Comparison of ENCODE assay signal across 28 cellular contexts in genomic region chr10:127047878-127048238, GRCh38.
"Had no signal": no experiment of that assay in that cellular context is flagged by ENCODE, and none has a peak within 500 bp of the region (broad histone marks: within the 10 kb centered on the region; RNA-seq: fewer than 3 reads in every experiment).

No MANE protein-coding gene starts in this region.

- H3K36me3 Mint-ChIP-seq: activated naive CD4-positive, alpha-beta T cell treated with anti-CD3 and anti-CD28 coated beads, Interleukin-2, amount 50 U/mL, for 24 hours; activated naive CD8-positive, alpha-beta T cell treated with anti-CD3 and anti-CD28 coated beads, Interleukin-2, amount 10 ng/mL, durations not matched to agents 7 days and 5 days; IgD-negative memory B cell had no signal

- H3K27ac Mint-ChIP-seq: activated CD4-positive, alpha-beta memory T cell treated with anti-CD3 and anti-CD28 coated beads, Interleukin-2, amount 10 ng/mL, durations not matched to agents 7 days and 5 days; activated CD4-positive, alpha-beta T cell treated with anti-CD3 and anti-CD28 coated beads for 36 hours; activated naive CD4-positive, alpha-beta T cell treated with anti-CD3 and anti-CD28 coated beads, Interleukin-2, amount 50 U/mL, for 24 hours; activated naive CD8-positive, alpha-beta T cell treated with anti-CD3 and anti-CD28 coated beads, Interleukin-2, amount 10 ng/mL, durations not matched to agents 7 days and 5 days; activated T-helper 2 cell treated with anti-CD3 and anti-CD28 coated beads, Interferon-gamma antibody, Interleukin-2, Interleukin-4, amounts not matched to agents 10 μg/mL and 5 μg/mL and 100 μg/mL, durations not matched to agents 14 hours and 24 hours and 36 hours; IgD-negative memory B cell; T-helper 1 cell treated with Interleukin-12 subunit alpha and Interleukin-12 subunit beta and Interleukin-4 antibody, amounts not matched to agents 30 μg/mL and 1 μg/mL, for 36 hours; T-helper 2 cell treated with Interferon-gamma antibody and Interleukin-4, amounts not matched to agents 5 μg/mL and 100 μg/mL, for 36 hours; WTC11 had no signal

- H3K36me3 ChIP-seq: cardiac muscle cell had no signal

- DNase-seq: activated CD4-positive, alpha-beta memory T cell treated with anti-CD3 and anti-CD28 coated beads, Interleukin-2, amount 10 ng/mL, durations not matched to agents 7 days and 5 days; activated CD4-positive, alpha-beta T cell treated with anti-CD3 and anti-CD28 coated beads for 36 hours; activated gamma-delta T cell; activated naive CD4-positive, alpha-beta T cell treated with Interleukin-2 at 50 U/mL for 16 hours; activated naive CD8-positive, alpha-beta T cell treated with anti-CD3 and anti-CD28 coated beads, Interleukin-2, amount 10 ng/mL, durations not matched to agents 7 days and 5 days; activated T-cell treated with anti-CD3 and anti-CD28 coated beads, Interleukin-2, amount 50 U/mL, for 1 hour; Karpas-422; KBM-7; MG63; NCI-H1436; NCI-H1694; NCI-H1930; NCI-H2081 treated with DMSO at 0.1 percent for 48 hours; NCI-H345; NCI-H524 treated with DMSO at 0.1 percent for 48 hours; Peyer's patch; SHP77 treated with DMSO at 0.1 percent for 48 hours; SK-N-SH had no signal

- ATAC-seq: activated CD4-positive, alpha-beta T cell treated with anti-CD3 and anti-CD28 coated beads for 36 hours; activated CD4-positive, CD25-positive, alpha-beta regulatory T cell treated with anti-CD3 and anti-CD28 coated beads, Interleukin-2, amount 50 U/mL, for 24 hours; WTC11 had no signal

- H3K4me2 ChIP-seq: SK-N-SH had no signal

- H3K4me3 Mint-ChIP-seq: activated CD4-positive, alpha-beta memory T cell treated with anti-CD3 and anti-CD28 coated beads, Interleukin-2, amount 10 ng/mL, durations not matched to agents 7 days and 5 days; activated CD4-positive, alpha-beta T cell treated with anti-CD3 and anti-CD28 coated beads for 36 hours; activated naive CD4-positive, alpha-beta T cell treated with anti-CD3 and anti-CD28 coated beads, Interleukin-2, amount 50 U/mL, for 24 hours; activated naive CD8-positive, alpha-beta T cell treated with anti-CD3 and anti-CD28 coated beads, Interleukin-2, amount 10 ng/mL, durations not matched to agents 7 days and 5 days; central memory CD8-positive, alpha-beta T cell; IgD-negative memory B cell; T-helper 1 cell treated with Interleukin-12 subunit alpha and Interleukin-12 subunit beta and Interleukin-4 antibody, amounts not matched to agents 30 μg/mL and 1 μg/mL, for 36 hours; T-helper 2 cell treated with Interferon-gamma antibody and Interleukin-4, amounts not matched to agents 5 μg/mL and 100 μg/mL, for 36 hours; WTC11 had no signal

- H3K4me1 ChIP-seq: Peyer's patch, SJSA1 had no signal

- H3K4me1 Mint-ChIP-seq: activated CD4-positive, alpha-beta memory T cell treated with anti-CD3 and anti-CD28 coated beads, Interleukin-2, amount 10 ng/mL, durations not matched to agents 7 days and 5 days; activated CD4-positive, alpha-beta T cell treated with anti-CD3 and anti-CD28 coated beads for 36 hours; activated naive CD4-positive, alpha-beta T cell treated with anti-CD3 and anti-CD28 coated beads, Interleukin-2, amount 50 U/mL, for 24 hours; activated naive CD8-positive, alpha-beta T cell treated with anti-CD3 and anti-CD28 coated beads, Interleukin-2, amount 10 ng/mL, durations not matched to agents 7 days and 5 days; central memory CD8-positive, alpha-beta T cell; IgD-negative memory B cell; WTC11 had no signal

- H3K27me3 Mint-ChIP-seq: activated CD4-positive, alpha-beta memory T cell treated with anti-CD3 and anti-CD28 coated beads, Interleukin-2, amount 10 ng/mL, durations not matched to agents 7 days and 5 days; activated CD4-positive, alpha-beta T cell treated with anti-CD3 and anti-CD28 coated beads for 36 hours; activated naive CD4-positive, alpha-beta T cell treated with anti-CD3 and anti-CD28 coated beads, Interleukin-2, amount 50 U/mL, for 24 hours; activated naive CD8-positive, alpha-beta T cell treated with anti-CD3 and anti-CD28 coated beads, Interleukin-2, amount 10 ng/mL, durations not matched to agents 7 days and 5 days; central memory CD8-positive, alpha-beta T cell; IgD-negative memory B cell had no signal

- H3K27me3 ChIP-seq: cardiac muscle cell, MG63, Peyer's patch, SJSA1 had no signal

- H3K27ac ChIP-seq: cardiac muscle cell, Peyer's patch, SJSA1 had no signal

- H3K4me3 ChIP-seq: cardiac muscle cell, MG63, Peyer's patch, SJSA1 had no signal

- H3K9ac ChIP-seq: SK-N-SH had no signal

- H3K9me3 ChIP-seq: MG63, Peyer's patch, SJSA1, SK-N-SH had no signal

- H3K9me3 Mint-ChIP-seq: activated naive CD4-positive, alpha-beta T cell treated with anti-CD3 and anti-CD28 coated beads, Interleukin-2, amount 50 U/mL, for 24 hours; activated naive CD8-positive, alpha-beta T cell treated with anti-CD3 and anti-CD28 coated beads, Interleukin-2, amount 10 ng/mL, durations not matched to agents 7 days and 5 days; activated T-helper 2 cell treated with anti-CD3 and anti-CD28 coated beads, Interferon-gamma antibody, Interleukin-2, Interleukin-4, amounts not matched to agents 10 μg/mL and 5 μg/mL and 100 μg/mL, durations not matched to agents 14 hours and 24 hours and 36 hours; central memory CD8-positive, alpha-beta T cell; T-helper 1 cell treated with Interleukin-12 subunit alpha and Interleukin-12 subunit beta and Interleukin-4 antibody, amounts not matched to agents 30 μg/mL and 1 μg/mL, for 36 hours; T-helper 2 cell treated with Interferon-gamma antibody and Interleukin-4, amounts not matched to agents 5 μg/mL and 100 μg/mL, for 36 hours; WTC11 had no signal
